Comparison of ENCODE assay signal across 21 cellular contexts in the genomic region with DNA sequence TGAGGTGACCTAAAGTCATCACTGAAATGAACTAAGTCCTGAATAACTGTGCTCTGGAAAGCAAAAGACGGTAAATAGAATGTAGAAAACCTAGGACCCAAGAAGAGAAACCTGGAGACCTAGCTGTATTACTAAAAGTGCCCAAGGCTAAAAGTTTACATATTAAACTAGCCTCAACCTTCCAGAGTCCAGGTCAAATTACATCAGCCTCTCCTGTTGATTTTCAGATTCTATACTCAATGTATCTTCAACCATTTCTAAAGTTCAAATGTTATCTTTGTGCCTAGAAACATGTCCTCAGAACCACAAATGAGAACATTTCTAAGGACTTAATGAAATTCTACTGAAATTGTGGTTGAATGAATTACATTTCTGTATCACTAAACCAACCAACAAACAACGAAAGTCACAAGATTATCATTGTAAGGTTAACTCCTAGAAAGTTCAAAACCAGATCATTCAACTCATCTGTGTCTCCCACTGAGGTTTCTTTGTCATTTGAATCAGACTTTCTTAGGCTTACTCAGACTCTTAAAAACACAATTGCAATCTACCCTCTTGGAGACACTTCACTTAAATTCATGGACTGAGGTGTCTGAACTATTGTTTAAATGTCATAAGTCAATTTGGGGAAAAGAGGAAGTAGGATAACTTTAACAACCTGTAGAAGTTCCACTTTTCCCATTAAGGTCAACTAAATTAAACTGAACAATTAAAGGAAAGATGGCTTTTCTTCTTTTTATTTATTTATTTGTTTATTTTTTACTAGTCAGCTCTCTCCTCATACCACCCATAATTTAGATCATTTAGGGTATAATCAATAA.
DNase-seq lines count a peak whose midpoint lies in the region; ATAC-seq and TF ChIP-seq lines count a peak whose summit lies in the region.
"Had no signal": no experiment of that assay in that cellular context is flagged by ENCODE, and none has a peak within 500 bp of the region (broad histone marks: within the 10 kb centered on the region; RNA-seq: fewer than 3 reads in every experiment).

No MANE protein-coding gene starts in this region.

- peak; percentile 54 for ATAC-seq in GM19035 (IDR thresholded peaks at IDR 0.05; ENCODE audit: unreplicated experiment)
- peak; percentile 42 for ATAC-seq in HG02623 (IDR thresholded peaks at IDR 0.05; ENCODE audit: unreplicated experiment)
- ATAC-seq in HG03460 (IDR thresholded peaks at IDR 0.05; ENCODE audit: unreplicated experiment) = peak; percentile 58
- ATAC-seq: activated CD8-positive, alpha-beta memory T cell treated with anti-CD3 and anti-CD28 coated beads, Interleukin-2, amount 10 ng/mL, durations not matched to agents 7 days and 5 days had no signal

- no peaks in the 10 kb centered on the region for H3K36me3 Mint-ChIP-seq in neural progenitor cell
- H3K36me3 Mint-ChIP-seq: activated CD8-positive, alpha-beta memory T cell treated with anti-CD3 and anti-CD28 coated beads, Interleukin-2, amount 10 ng/mL, durations not matched to agents 7 days and 5 days; stimulated activated memory B cell treated with anti-CD40 and anti-IgM and Interleukin-4, amounts not matched to agents 10 μg/mL and 1 μg/mL and 100 μg/mL, for 72 hours had no signal

- H3F3A ChIP-seq in neural progenitor cell (ENCODE audit: low read depth) (no peaks in the 10 kb centered on the region), GM23248 (ENCODE audit: insufficient read depth) (no peaks in the 10 kb centered on the region)

- H3K4me3 ChIP-seq in neural progenitor cell (no peak overlapping the region), GM23248 (no peak overlapping the region), spleen (no peak overlapping the region)
- H3K4me3 ChIP-seq: heart left ventricle, MG63, tibial nerve had no signal

- no peaks in the 10 kb centered on the region for H3K36me3 ChIP-seq in neural progenitor cell
- H3K36me3 ChIP-seq in GM23248 (ENCODE audit: low read depth) = no peaks in the 10 kb centered on the region
- no peaks in the 10 kb centered on the region for H3K36me3 ChIP-seq in spleen
- H3K36me3 ChIP-seq: BE2C, heart left ventricle, MG63, tibial nerve had no signal

- H3K9ac ChIP-seq in neural progenitor cell (no peak overlapping the region), GM23248 (no peak overlapping the region)

- in situ Hi-C loops in GM23248 (cut with MboI) = no loop called here

- no peak for TF ChIP-seq CTCF in neural progenitor cell (IDR thresholded peaks at IDR 0.05)
- no peak for TF ChIP-seq CTCF in spleen (IDR thresholded peaks at IDR 0.05 in 8 of 11, conservative IDR thresholded peaks at IDR 0.05 in 3 of 11)

- H3K9me3 ChIP-seq in neural progenitor cell (ENCODE audit: low read depth) = no peaks in the 10 kb centered on the region
- no peaks in the 10 kb centered on the region for H3K9me3 ChIP-seq in GM23248 (ENCODE audit: low read depth)
- H3K9me3 ChIP-seq in spleen = no peaks in the 10 kb centered on the region
- H3K9me3 ChIP-seq: BE2C, heart left ventricle, MG63 had no signal

- WGBS in GM23248 (ENCODE audit: low coverage in 1 of 2, low lambda C conversion rate in 2 of 2, missing lambda C conversion rate in 2 of 2), 2 experiments = 2 to 8% methylated on average over 2 of the region's 2 CpGs
- 65 to 90% (median 81%) methylated on average over 2 of the region's 2 CpGs for WGBS in spleen, 5 donors

- intact Hi-C loops in spleen (cut with DNase I; ENCODE audit: low total_unique reads) = no loop called here

- no peaks in the 10 kb centered on the region for H3K9me2 ChIP-seq in GM23248 (ENCODE audit: insufficient read depth)

- H3K27ac Mint-ChIP-seq in neural progenitor cell = no peak overlapping the region
- H3K27ac Mint-ChIP-seq: activated CD8-positive, alpha-beta memory T cell treated with anti-CD3 and anti-CD28 coated beads, Interleukin-2, amount 10 ng/mL, durations not matched to agents 7 days and 5 days; nephron; progenitor cell of endocrine pancreas; stimulated activated memory B cell treated with anti-CD40 and anti-IgM and Interleukin-4, amounts not matched to agents 10 μg/mL and 1 μg/mL and 100 μg/mL, for 72 hours had no signal

- H3K79me2 ChIP-seq in neural progenitor cell (ENCODE audit: low read depth) (no peaks in the 10 kb centered on the region), GM23248 (ENCODE audit: insufficient read depth) (no peaks in the 10 kb centered on the region)

- no peak for DNase-seq in neural progenitor cell (ENCODE audit: low spot score)
- DNase-seq in GM23248 = no peak
- DNase-seq in spleen = no peak
- no peak for DNase-seq in kidney tubule cell (ENCODE audit: low spot score)
- DNase-seq: activated CD8-positive, alpha-beta memory T cell treated with anti-CD3 and anti-CD28 coated beads, Interleukin-2, amount 10 ng/mL, durations not matched to agents 7 days and 5 days; activated naive CD4-positive, alpha-beta T cell; aorta; BE2C; heart left ventricle; kidney; MG63; NCI-H2081; NCI-H524; SIG-M5 had no signal

- H3K27me3 ChIP-seq in neural progenitor cell (no peaks in the 10 kb centered on the region), GM23248 (replicated peaks; ENCODE audit: insufficient read depth) (no peaks in the 10 kb centered on the region), spleen (replicated peaks in 1 of 7) (peaks cover 0 to 9% (median 0%) of the 10 kb centered on the region in 7 donors)
- H3K27me3 ChIP-seq: BE2C, heart left ventricle, MG63, tibial nerve had no signal

- H2AFZ ChIP-seq in neural progenitor cell (replicated peaks) = no peak overlapping the region
- no peak overlapping the region for H2AFZ ChIP-seq in GM23248

- no peaks in the 10 kb centered on the region for H3K27me3 Mint-ChIP-seq in neural progenitor cell (ENCODE audit: insufficient read depth, low read depth)
- H3K27me3 Mint-ChIP-seq: progenitor cell of endocrine pancreas; stimulated activated memory B cell treated with anti-CD40 and anti-IgM and Interleukin-4, amounts not matched to agents 10 μg/mL and 1 μg/mL and 100 μg/mL, for 72 hours had no signal

- TF ChIP-seq POLR2A in spleen (IDR thresholded peaks at IDR 0.05) = no peak

- H3K27ac ChIP-seq in neural progenitor cell (no peak overlapping the region), GM23248 (no peak overlapping the region), spleen (no peak overlapping the region)
- H3K27ac ChIP-seq: heart left ventricle, tibial nerve had no signal

- H3K4me1 Mint-ChIP-seq in neural progenitor cell = peaks cover 30% of the 10 kb centered on the region
- H3K4me1 Mint-ChIP-seq: nephron; stimulated activated memory B cell treated with anti-CD40 and anti-IgM and Interleukin-4, amounts not matched to agents 10 μg/mL and 1 μg/mL and 100 μg/mL, for 72 hours had no signal

- H4K20me1 ChIP-seq in neural progenitor cell (ENCODE audit: low read depth) (no peaks in the 10 kb centered on the region), GM23248 (ENCODE audit: insufficient read depth) (no peaks in the 10 kb centered on the region)

- peaks cover 15% of the 10 kb centered on the region for H3K4me1 ChIP-seq in neural progenitor cell
- H3K4me1 ChIP-seq in GM23248 (ENCODE audit: insufficient read depth) = no peaks in the 10 kb centered on the region
- no peaks in the 10 kb centered on the region for H3K4me1 ChIP-seq in spleen
- H3K4me1 ChIP-seq: BE2C, heart left ventricle, tibial nerve had no signal

- no peak overlapping the region for H3K4me3 Mint-ChIP-seq in neural progenitor cell
- H3K4me3 Mint-ChIP-seq: activated CD8-positive, alpha-beta memory T cell treated with anti-CD3 and anti-CD28 coated beads, Interleukin-2, amount 10 ng/mL, durations not matched to agents 7 days and 5 days; nephron; stimulated activated memory B cell treated with anti-CD40 and anti-IgM and Interleukin-4, amounts not matched to agents 10 μg/mL and 1 μg/mL and 100 μg/mL, for 72 hours had no signal

- peak overlapping the region; percentile 33 for H3K4me2 ChIP-seq in neural progenitor cell
- H3K4me2 ChIP-seq in GM23248 (ENCODE audit: unreplicated experiment) = no peak overlapping the region

- peaks cover 4% of the 10 kb centered on the region for H3K9me3 Mint-ChIP-seq in neural progenitor cell
- H3K9me3 Mint-ChIP-seq: nephron had no signal
